10 cellular contexts compared by ENCODE assay signal in genomic region chr7:130970696-130971095, GRCh38.
A peak's percentile ranks its signal among the peaks of the same experiment; 100 is the strongest.
DNase-seq lines count a peak whose midpoint lies in the region; ATAC-seq and TF ChIP-seq lines count a peak whose summit lies in the region.
"Had no signal": no experiment of that assay in that cellular context is flagged by ENCODE, and none has a peak within 500 bp of the region (broad histone marks: within the 10 kb centered on the region; RNA-seq: fewer than 3 reads in every experiment).

No MANE protein-coding gene starts in this region.

- TF ChIP-seq CTCF in OCI-LY3 (IDR thresholded peaks at IDR 0.05; ENCODE audit: low read depth, low read length) = no peak
- no peak for TF ChIP-seq CTCF in spleen (IDR thresholded peaks at IDR 0.05 in 8 of 11, conservative IDR thresholded peaks at IDR 0.05 in 3 of 11)

- H3K27me3 Mint-ChIP-seq in activated CD4-positive, alpha-beta T cell treated with anti-CD3 and anti-CD28 coated beads, Interleukin-2, amount 10 ng/mL, durations not matched to agents 7 days and 5 days = no peaks in the 10 kb centered on the region

- H2AFZ ChIP-seq in OCI-LY3 (ENCODE audit: low read depth, low read length) = no peak overlapping the region

- intact Hi-C loops in spleen (cut with DNase I; ENCODE audit: low total_unique reads) (no loop called here), head of caudate nucleus (cut with DNase I) (no loop called here)

- ATAC-seq in HG03095 (IDR thresholded peaks at IDR 0.05; ENCODE audit: unreplicated experiment) (no peak), HG02571 (IDR thresholded peaks at IDR 0.05; ENCODE audit: unreplicated experiment) (no peak)

- H3K4me3 Mint-ChIP-seq in activated CD4-positive, alpha-beta T cell treated with anti-CD3 and anti-CD28 coated beads, Interleukin-2, amount 10 ng/mL, durations not matched to agents 7 days and 5 days = no peak overlapping the region

- peak overlapping the region; percentile 2; the same call in 1 of the 2 replicates for H3K9ac ChIP-seq in OCI-LY3 (ENCODE audit: low read length)

- H3K36me3 Mint-ChIP-seq in activated CD4-positive, alpha-beta T cell treated with anti-CD3 and anti-CD28 coated beads, Interleukin-2, amount 10 ng/mL, durations not matched to agents 7 days and 5 days (ENCODE audit: low read depth) = peaks cover 48% of the 10 kb centered on the region

- 12 to 37% (median 28%) methylated on average over 1 of the region's 1 CpG for WGBS in spleen, 5 donors

- H3K36me3 ChIP-seq in OCI-LY3 (replicated peaks; ENCODE audit: low read depth, low read length) (peaks cover 10% of the 10 kb centered on the region), spleen (peaks cover 4 to 56% (median 17%) of the 10 kb centered on the region in 6 donors)

- no peaks in the 10 kb centered on the region for H4K20me1 ChIP-seq in OCI-LY3 (ENCODE audit: insufficient read depth, low read length)

- H3K9me3 Mint-ChIP-seq in activated CD4-positive, alpha-beta T cell treated with anti-CD3 and anti-CD28 coated beads, Interleukin-2, amount 10 ng/mL, durations not matched to agents 7 days and 5 days = peaks cover 19% of the 10 kb centered on the region

- H3K27me3 ChIP-seq in OCI-LY3 (ENCODE audit: low read depth, low read length) (no peaks in the 10 kb centered on the region), spleen (replicated peaks in 1 of 7) (no peaks in the 10 kb centered on the region)

- no peak overlapping the region for H3K27ac ChIP-seq in OCI-LY3 (ENCODE audit: low read length)
- H3K27ac ChIP-seq in spleen = peak overlapping the region in 5 of 8 donors; percentile 23 to 55 (median 47)

- H3K9me3 ChIP-seq in OCI-LY3 (ENCODE audit: insufficient read depth, low read length) (peaks cover 4% of the 10 kb centered on the region; the same call in 1 of the 2 replicates), spleen (peaks cover 0 to 14% (median 8%) of the 10 kb centered on the region in 8 donors)

- H3K4me3 ChIP-seq in OCI-LY3 (ENCODE audit: low read length) (no peak overlapping the region), spleen (no peak overlapping the region)

- peaks cover 19% of the 10 kb centered on the region for H3K79me2 ChIP-seq in OCI-LY3 (ENCODE audit: low read length)

- TF ChIP-seq POLR2A in spleen (IDR thresholded peaks at IDR 0.05) = no peak

- H3K4me1 ChIP-seq in OCI-LY3 (ENCODE audit: low read length) (peaks cover 49% of the 10 kb centered on the region), spleen (peaks cover 3 to 85% (median 39%) of the 10 kb centered on the region in 6 donors)

- CTCF ChIA-PET in activated CD4-positive, alpha-beta T cell treated with anti-CD3 and anti-CD28 coated beads, Interleukin-2, amount 10 ng/mL, durations not matched to agents 7 days and 5 days (lab: Charles Lee) = interaction anchor here (0.7 to 2.8 kb wide), 9 partner anchors 10 to 74 kb away, joined by 3 to 27 read pairs (median 6); no protein-coding TSS in a partner anchor

- POLR2A ChIA-PET in activated CD4-positive, alpha-beta T cell treated with anti-CD3 and anti-CD28 coated beads, Interleukin-2, amount 10 ng/mL, durations not matched to agents 7 days and 5 days (lab: Charles Lee) = no interaction called here

- peaks cover 71% of the 10 kb centered on the region for H3K4me1 Mint-ChIP-seq in activated CD4-positive, alpha-beta T cell treated with anti-CD3 and anti-CD28 coated beads, Interleukin-2, amount 10 ng/mL, durations not matched to agents 7 days and 5 days

- peak overlapping the region; percentile 72 for H3K27ac Mint-ChIP-seq in activated CD4-positive, alpha-beta T cell treated with anti-CD3 and anti-CD28 coated beads, Interleukin-2, amount 10 ng/mL, durations not matched to agents 7 days and 5 days

- H3K4me2 ChIP-seq in OCI-LY3 (ENCODE audit: low read length) = peak overlapping the region; percentile 48

- no peak for DNase-seq in activated CD4-positive, alpha-beta T cell treated with anti-CD3 and anti-CD28 coated beads, Interleukin-2, amount 10 ng/mL, durations not matched to agents 7 days and 5 days
- DNase-seq in activated CD4-positive, alpha-beta T cell treated with anti-CD3 and anti-CD28 coated beads for 1 hour = no peak
- DNase-seq in dermis blood vessel endothelial cell = peak; percentile 35
- DNase-seq in spleen = no peak
- DNase-seq in head of caudate nucleus = no peak
- DNase-seq: DND-41, NCI-H187 had no signal
